In the genomic region with DNA sequence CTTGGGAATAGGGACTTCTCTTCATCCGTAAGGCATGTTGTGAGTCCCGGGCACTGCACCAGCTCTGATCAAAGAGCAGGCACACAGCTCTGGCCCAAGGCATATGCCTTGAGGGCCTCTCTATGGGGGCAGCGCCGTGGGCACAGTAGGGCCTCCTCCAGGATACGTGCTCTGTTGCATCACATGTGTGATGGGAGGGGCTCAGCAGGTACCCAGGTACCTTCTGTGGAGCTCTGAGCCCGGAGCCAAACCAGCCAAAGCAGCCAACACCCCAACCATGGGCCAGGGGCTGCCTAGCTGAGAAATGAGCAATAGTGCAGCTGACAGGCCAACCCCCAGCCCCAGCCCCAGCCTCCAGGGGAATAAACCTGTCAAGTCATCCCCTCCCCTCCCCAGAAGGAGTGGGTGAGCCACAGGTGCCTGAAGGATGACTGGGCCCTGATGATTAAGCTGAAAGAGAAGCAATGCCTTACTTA, we compare ENCODE assay signal across 22 cellular contexts.
A peak's percentile ranks its signal among the peaks of the same experiment; 100 is the strongest.
DNase-seq lines count a peak whose midpoint lies in the region; ATAC-seq, FAIRE-seq and TF ChIP-seq lines count a peak whose summit lies in the region.
"Had no signal": no experiment of that assay in that cellular context is flagged by ENCODE, and none has a peak within 500 bp of the region (broad histone marks: within the 10 kb centered on the region; RNA-seq: fewer than 3 reads in every experiment).

No MANE protein-coding gene starts in this region.

- no peak overlapping the region for H2BK15ac ChIP-seq in H1 (ENCODE audit: low read length)

- no peaks in the 10 kb centered on the region for H3K36me3 Mint-ChIP-seq in osteocyte (ENCODE audit: unreplicated experiment)

- H4K91ac ChIP-seq in H1 (replicated peaks; ENCODE audit: insufficient read length, low read length): no peak overlapping the region

- H3K4ac ChIP-seq in H1 (replicated peaks; ENCODE audit: insufficient read length, low read depth, low read length): no peak overlapping the region

- no peak for TF ChIP-seq POLR2A in H1 (IDR thresholded peaks at IDR 0.05; ENCODE audit: control extremely low read depth in 1 of 2, low read depth in 2 of 2, low read length in 2 of 2)

- no peak overlapping the region for H4K8ac ChIP-seq in H1 (ENCODE audit: extremely low read depth, insufficient read depth, low read length)

- H3K4me1 ChIP-seq in BE2C (peaks cover 8% of the 10 kb centered on the region), H1 (replicated peaks in 1 of 4; ENCODE audit: control insufficient read depth in 3 of 4, insufficient read depth in 4 of 4, low read length in 3 of 4) (peaks cover 0 to 6% (median 2%) of the 10 kb centered on the region in 4 experiments; a peak in 5 of 7 replicates), Karpas-422 (ENCODE audit: low read length) (no peaks in the 10 kb centered on the region)
- H3K4me1 ChIP-seq: Caco-2, prostate gland had no signal

- WGBS in H1 (ENCODE audit: extremely low coverage in 1 of 2, insufficient coverage in 1 of 2, insufficient read length in 1 of 2, insufficient replicate concordance in 2 of 2, low coverage in 1 of 2, low lambda C conversion rate in 2 of 2, missing lambda C conversion rate in 1 of 2), 2 experiments: 100% methylated on average over 4 of the region's 6 CpGs; no CpG with 5 or more reads in 1 of the 2 experiments

- no peak overlapping the region for H3K27ac Mint-ChIP-seq in osteocyte (ENCODE audit: unreplicated experiment)
- H3K27ac Mint-ChIP-seq: activated T-cell treated with anti-CD3 and anti-CD28 coated beads, Interleukin-2, amount 50 U/mL, for 24 hours had no signal

- H3K79me2 ChIP-seq in H1 (ENCODE audit: control insufficient read depth in 1 of 2, insufficient read depth in 2 of 2, low read length in 2 of 2) (no peaks in the 10 kb centered on the region), Karpas-422 (ENCODE audit: low read length) (no peaks in the 10 kb centered on the region)

- H3K4me2 ChIP-seq in H1 (ENCODE audit: insufficient read depth in 1 of 2, low read depth in 2 of 2, low read length in 2 of 2) (no peak overlapping the region), Karpas-422 (ENCODE audit: low read depth, low read length, poor library complexity, severe bottlenecking) (no peak overlapping the region)

- DNase-seq in BE2C (peak; percentile 2), HPDE6-E6E7 (ENCODE audit: extremely low spot score) (peak; percentile 40), H1 (ENCODE audit: low read depth in 1 of 2, low spot score in 2 of 2) (peak in 1 of 2 experiments; percentile 38), osteocyte (ENCODE audit: extremely low spot score, unreplicated experiment) (peak; percentile 56), NCI-H1417 treated with DMSO at 0.1 percent for 48 hours (lab: John Stamatoyannopoulos, UW) (no peak), Karpas-422 (no peak), GM03348 (ENCODE audit: low spot score) (no peak)
- DNase-seq: activated CD4-positive, alpha-beta T cell treated with anti-CD3 and anti-CD28 coated beads, Interleukin-2, amount 50 U/mL, for 48 hours; activated T-cell treated with anti-CD3 and anti-CD28 coated beads, Interleukin-2, amount 50 U/mL, for 24 hours; hypothalamus; NCI-H1694 treated with DMSO at 0.1 percent for 48 hours; NCI-H510A; stimulated activated CD4-positive, alpha-beta T cell treated with anti-CD3 and anti-CD28 coated beads, Interleukin-15, amount 100 ng/mL, for 24 hours; stomach had no signal

- H2BK120ac ChIP-seq in H1 (replicated peaks; ENCODE audit: low read depth, low read length): no peak overlapping the region

- POLR2A ChIA-PET in H1 (lab: Charles Lee; ENCODE audit: partially characterized antibody): no interaction called here

- no peak for ATAC-seq in GM18873 (IDR thresholded peaks at IDR 0.05; ENCODE audit: low FRiP score, unreplicated experiment)
- ATAC-seq: SK-N-SH treated with all-trans-retinoic acid at 6 μM for 48 hours had no signal

- H2BK12ac ChIP-seq in H1 (ENCODE audit: low read depth, low read length): 0 out of 2 replicates have a peak overlapping the region, but pooled peaks have one; percentile 50

- H3K9ac ChIP-seq in H1 (replicated peaks in 1 of 4; ENCODE audit: extremely low read depth in 1 of 4, low read depth in 3 of 4, low read length in 3 of 4): no peak overlapping the region
- H3K9ac ChIP-seq in Karpas-422 (ENCODE audit: low read length): no peak overlapping the region

- no peak overlapping the region for H4K5ac ChIP-seq in H1 (ENCODE audit: insufficient read length, low read depth, low read length)

- peaks cover 31% of the 10 kb centered on the region for H3K27me3 Mint-ChIP-seq in osteocyte (ENCODE audit: unreplicated experiment)

- H3K79me1 ChIP-seq in H1 (ENCODE audit: low read depth, low read length): no peaks in the 10 kb centered on the region

- H3K18ac ChIP-seq in H1 (ENCODE audit: extremely low read depth, low read length): no peak overlapping the region

- H3K4me1 Mint-ChIP-seq in osteocyte (ENCODE audit: unreplicated experiment): no peaks in the 10 kb centered on the region

- no peak overlapping the region for H3K4me3 Mint-ChIP-seq in osteocyte (ENCODE audit: unreplicated experiment)
- H3K4me3 Mint-ChIP-seq: activated T-cell treated with anti-CD3 and anti-CD28 coated beads, Interleukin-2, amount 50 U/mL, for 24 hours; central memory CD8-positive, alpha-beta T cell had no signal

- H2AK5ac ChIP-seq in H1 (ENCODE audit: low read depth, low read length): no peak overlapping the region

- H4K20me1 ChIP-seq in H1 (replicated peaks in 1 of 2; ENCODE audit: control insufficient read depth in 1 of 2, insufficient read depth in 2 of 2, low read length in 2 of 2): no peaks in the 10 kb centered on the region
- no peaks in the 10 kb centered on the region for H4K20me1 ChIP-seq in Karpas-422 (ENCODE audit: insufficient read depth, low read depth, low read length)

- no peak for TF ChIP-seq RAD21 in H1 (IDR thresholded peaks at IDR 0.05 in 1 of 2, conservative IDR thresholded peaks at IDR 0.05 in 1 of 2; ENCODE audit: low read depth in 2 of 2, low read length in 2 of 2)

- H3K23ac ChIP-seq in H1 (ENCODE audit: insufficient read length): no peak overlapping the region

- H3K36me3 ChIP-seq in BE2C (no peaks in the 10 kb centered on the region), H1 (ENCODE audit: control insufficient read depth in 2 of 4, insufficient read depth in 4 of 4, low read length in 3 of 4) (no peaks in the 10 kb centered on the region), Karpas-422 (ENCODE audit: insufficient read depth, low read length) (no peaks in the 10 kb centered on the region)
- H3K36me3 ChIP-seq: prostate gland, stomach had no signal

- H3K27ac ChIP-seq in H1 (ENCODE audit: low read depth, low read length): no peak overlapping the region
- no peak overlapping the region for H3K27ac ChIP-seq in Karpas-422 (ENCODE audit: low read length)
- H3K27ac ChIP-seq: prostate gland, stomach had no signal

- FAIRE-seq in H1 (lab: Jason Lieb, UNC): no peak
- FAIRE-seq: endometrium, G401.6, GM12891 had no signal

- no peak for TF ChIP-seq CTCF in BE2C (IDR thresholded peaks at IDR 0.05; ENCODE audit: low read depth, low read length)
- TF ChIP-seq CTCF in H1 (IDR thresholded peaks at IDR 0.05; ENCODE audit: control extremely low read depth in 1 of 3, insufficient read depth in 1 of 3, low read depth in 1 of 3, low read length in 3 of 3): no peak
- no peak for TF ChIP-seq CTCF in osteocyte (IDR thresholded peaks at IDR 0.05)

- H2BK20ac ChIP-seq in H1 (ENCODE audit: low read length): no peak overlapping the region

- H3K14ac ChIP-seq in H1 (ENCODE audit: insufficient read length): no peak overlapping the region

- H2AFZ ChIP-seq in H1 (ENCODE audit: low read length): no peak overlapping the region
- no peak overlapping the region for H2AFZ ChIP-seq in Karpas-422 (ENCODE audit: low read length)

- H3K4me3 ChIP-seq in BE2C (ENCODE audit: low read depth, low read length): no peak overlapping the region
- H3K4me3 ChIP-seq in H1 (ENCODE audit: extremely low read depth in 1 of 4, insufficient read depth in 2 of 4, low read depth in 3 of 4, low read length in 4 of 4): no peak overlapping the region
- H3K4me3 ChIP-seq in Karpas-422 (ENCODE audit: low read length): no peak overlapping the region
- H3K4me3 ChIP-seq: prostate gland, stomach had no signal

- no peaks in the 10 kb centered on the region; the same call in 1 of the 2 replicates for H3K27me3 ChIP-seq in BE2C
- peaks cover 0 to 2% (median 0%) of the 10 kb centered on the region in 4 experiments; a peak in 1 of 7 replicates for H3K27me3 ChIP-seq in H1 (replicated peaks in 1 of 4; ENCODE audit: control insufficient read depth in 3 of 4, extremely low read depth in 1 of 4, insufficient read depth in 3 of 4, low read length in 3 of 4)
- no peaks in the 10 kb centered on the region for H3K27me3 ChIP-seq in Karpas-422 (ENCODE audit: low read length)

- no peaks in the 10 kb centered on the region for H3K9me2 ChIP-seq in Karpas-422 (replicated peaks; ENCODE audit: insufficient read depth, low read length)

- no peaks in the 10 kb centered on the region for H3K23me2 ChIP-seq in H1 (ENCODE audit: low read depth, low read length)

- no peak overlapping the region for H3K56ac ChIP-seq in H1 (replicated peaks; ENCODE audit: insufficient read length, low read depth, low read length)

- H3K9me3 Mint-ChIP-seq in osteocyte (ENCODE audit: unreplicated experiment): no peaks in the 10 kb centered on the region
- H3K9me3 Mint-ChIP-seq: activated T-cell treated with anti-CD3 and anti-CD28 coated beads, Interleukin-2, amount 50 U/mL, for 24 hours; central memory CD8-positive, alpha-beta T cell had no signal

- CTCF ChIA-PET in H1 (lab: Charles Lee; ENCODE audit: partially characterized antibody): interaction anchor here (1.3 to 1.5 kb wide), 2 partner anchors 10 to 53 kb away, joined by 3 to 4 read pairs; no protein-coding TSS in a partner anchor

- no peaks in the 10 kb centered on the region for H3K9me3 ChIP-seq in BE2C
- no peaks in the 10 kb centered on the region for H3K9me3 ChIP-seq in H1 (ENCODE audit: insufficient read depth in 2 of 2, low read depth in 1 of 2, low read length in 1 of 2)
- H3K9me3 ChIP-seq in Karpas-422 (ENCODE audit: low read length): no peaks in the 10 kb centered on the region
- H3K9me3 ChIP-seq: Caco-2, prostate gland, stomach had no signal

- TF ChIP-seq EP300 in H1 (IDR thresholded peaks at IDR 0.05; ENCODE audit: borderline replicate concordance in 1 of 2, low read depth in 2 of 2, low read length in 2 of 2): no peak

- no peak overlapping the region for H2BK5ac ChIP-seq in H1 (ENCODE audit: low read depth, low read length)

TF ChIP-seq in H1, 55 proteins besides CTCF, POLR2A, EP300 and RAD21 (continues in another document):
- TF ChIP-seq USF2 (IDR thresholded peaks at IDR 0.05; ENCODE audit: low read length): no peak
- no peak for TF ChIP-seq TEAD4 (IDR thresholded peaks at IDR 0.05; ENCODE audit: low read depth, low read length)
- TF ChIP-seq CBX8 (IDR thresholded peaks at IDR 0.05; ENCODE audit: borderline replicate concordance, low read depth, low read length): no peak

Comparison
In these comparisons a context has a peak if more than half of its experiments do, and no peak if none do; other contexts are left out.
1. DNase-seq: peak in BE2C (single experiment), HPDE6-E6E7 (single experiment) and osteocyte (single experiment); none in NCI-H1417 treated with DMSO at 0.1 percent for 48 hours (single experiment), Karpas-422 (single experiment) and GM03348 (single experiment).